Comparison of ENCODE assay signal across 24 cellular contexts in genomic region chr10:85284778-85285397, GRCh38.
"Had no signal": no experiment of that assay in that cellular context is flagged by ENCODE, and none has a peak within 500 bp of the region (broad histone marks: within the 10 kb centered on the region; RNA-seq: fewer than 3 reads in every experiment).

No MANE protein-coding gene starts in this region.

- H3K9me3 ChIP-seq: Peyer's patch had no signal

- H3K27ac Mint-ChIP-seq: activated CD8-positive, alpha-beta T cell treated with anti-CD3 and anti-CD28 coated beads for 36 hours; activated naive CD4-positive, alpha-beta T cell treated with anti-CD3 and anti-CD28 coated beads, Interleukin-2, amount 10 ng/mL, durations not matched to agents 7 days and 5 days; activated naive CD8-positive, alpha-beta T cell treated with anti-CD3 and anti-CD28 coated beads for 36 hours; activated T-cell treated with anti-CD3 and anti-CD28 coated beads, Interleukin-2, amount 50 U/mL, for 72 hours; activated T-helper 2 cell treated with anti-CD3 and anti-CD28 coated beads, Interferon-gamma antibody, Interleukin-2, Interleukin-4, amounts not matched to agents 10 μg/mL and 5 μg/mL and 100 μg/mL, durations not matched to agents 14 hours and 24 hours and 36 hours; T-helper 1 cell treated with Interleukin-12 subunit alpha and Interleukin-12 subunit beta and Interleukin-4 antibody, amounts not matched to agents 30 μg/mL and 1 μg/mL, for 36 hours had no signal

- H3K36me3 ChIP-seq: breast epithelium, Peyer's patch had no signal

- H3K27me3 ChIP-seq: breast epithelium, Peyer's patch had no signal

- H3K4me1 ChIP-seq: breast epithelium, Peyer's patch had no signal

- H3K36me3 Mint-ChIP-seq: activated naive CD4-positive, alpha-beta T cell treated with anti-CD3 and anti-CD28 coated beads, Interleukin-2, amount 10 ng/mL, durations not matched to agents 7 days and 5 days; activated naive CD8-positive, alpha-beta T cell treated with anti-CD3 and anti-CD28 coated beads for 36 hours had no signal

- H3K4me3 Mint-ChIP-seq: activated CD8-positive, alpha-beta T cell treated with anti-CD3 and anti-CD28 coated beads for 36 hours; activated naive CD4-positive, alpha-beta T cell treated with anti-CD3 and anti-CD28 coated beads, Interleukin-2, amount 10 ng/mL, durations not matched to agents 7 days and 5 days; activated naive CD8-positive, alpha-beta T cell treated with anti-CD3 and anti-CD28 coated beads for 36 hours; activated T-cell treated with anti-CD3 and anti-CD28 coated beads, Interleukin-2, amount 50 U/mL, for 72 hours; T-helper 1 cell treated with Interleukin-12 subunit alpha and Interleukin-12 subunit beta and Interleukin-4 antibody, amounts not matched to agents 30 μg/mL and 1 μg/mL, for 36 hours had no signal

- H3K4me2 ChIP-seq: KMS-11 had no signal

- H3K9ac ChIP-seq: KMS-11 had no signal

- H3K27ac ChIP-seq: breast epithelium, KMS-11, Peyer's patch, RWPE1 had no signal

- DNase-seq: activated CD4-positive, alpha-beta T cell treated with anti-CD3 and anti-CD28 coated beads for 4 hours; activated CD8-positive, alpha-beta memory T cell treated with anti-CD3 and anti-CD28 coated beads, Interleukin-2, amount 50 U/mL, for 4 hours; activated CD8-positive, alpha-beta T cell treated with anti-CD3 and anti-CD28 coated beads for 36 hours; activated gamma-delta T cell treated with Interleukin-2 at 50 U/mL for 16 hours; activated naive CD4-positive, alpha-beta T cell treated with anti-CD3 and anti-CD28 coated beads, Interleukin-2, amount 10 ng/mL, durations not matched to agents 7 days and 5 days; activated naive CD8-positive, alpha-beta T cell treated with anti-CD3 and anti-CD28 coated beads for 36 hours; activated T-cell treated with anti-CD3 and anti-CD28 coated beads, Interleukin-2, amount 50 U/mL, for 72 hours; MM.1S; NCI-H1105; NCI-H1436; NCI-H1694 treated with DMSO at 0.1 percent for 48 hours; NCI-H2029 treated with DMSO at 0.1 percent for 48 hours; NCI-H345; NCI-H510A treated with DMSO at 0.1 percent for 48 hours; NCI-H69; NK-92 treated with Interleukin-12 subunit alpha and Interleukin-12 subunit beta, amount 100 ng/mL, for 24 hours; OCI-M1; Peyer's patch; SHP77 had no signal

- H3K4me1 Mint-ChIP-seq: activated naive CD4-positive, alpha-beta T cell treated with anti-CD3 and anti-CD28 coated beads, Interleukin-2, amount 10 ng/mL, durations not matched to agents 7 days and 5 days; activated naive CD8-positive, alpha-beta T cell treated with anti-CD3 and anti-CD28 coated beads for 36 hours had no signal

- H3K27me3 Mint-ChIP-seq: activated CD8-positive, alpha-beta T cell treated with anti-CD3 and anti-CD28 coated beads for 36 hours; activated naive CD4-positive, alpha-beta T cell treated with anti-CD3 and anti-CD28 coated beads, Interleukin-2, amount 10 ng/mL, durations not matched to agents 7 days and 5 days; activated naive CD8-positive, alpha-beta T cell treated with anti-CD3 and anti-CD28 coated beads for 36 hours had no signal

- H3K9me3 Mint-ChIP-seq: activated naive CD4-positive, alpha-beta T cell treated with anti-CD3 and anti-CD28 coated beads, Interleukin-2, amount 10 ng/mL, durations not matched to agents 7 days and 5 days; T-helper 1 cell treated with Interleukin-12 subunit alpha and Interleukin-12 subunit beta and Interleukin-4 antibody, amounts not matched to agents 30 μg/mL and 1 μg/mL, for 36 hours had no signal

- H3K4me3 ChIP-seq: breast epithelium, Peyer's patch had no signal
